In the genomic region with DNA sequence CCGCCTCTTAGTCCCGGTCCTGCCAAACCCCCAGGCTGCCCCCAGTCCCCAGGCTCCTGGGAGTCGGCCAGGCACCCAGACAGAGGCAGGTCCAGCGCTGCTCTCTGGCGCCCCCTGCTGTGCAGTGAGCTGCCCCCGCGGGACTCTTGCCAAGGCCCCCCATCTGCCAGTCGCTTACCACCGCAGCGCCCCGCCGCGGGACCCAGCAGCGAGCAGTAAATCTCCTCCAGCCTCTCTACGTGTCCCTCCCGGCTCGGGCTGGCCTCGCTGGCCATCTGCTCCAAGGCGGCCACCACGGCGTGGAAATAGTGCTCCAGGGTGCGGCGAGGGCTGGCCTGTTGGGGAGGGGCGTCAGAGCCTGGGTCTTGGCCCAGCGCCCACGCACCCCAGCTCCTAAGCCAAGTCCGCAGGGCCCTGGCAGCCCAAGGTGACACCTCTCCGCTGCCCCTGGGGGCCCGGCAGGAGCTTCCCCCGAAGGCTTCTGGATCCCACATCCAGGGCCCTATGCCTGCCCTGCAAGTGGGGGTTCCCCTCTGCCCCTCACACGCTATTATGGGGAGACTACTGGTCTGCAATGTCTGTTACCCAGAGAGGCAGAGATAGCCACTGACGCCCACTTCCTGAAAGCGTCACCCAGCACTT, we compare ENCODE assay signal across 9 cellular contexts. TPM values are rescaled to one million over a fixed set of nuclear protein-coding genes. Genes with fewer than 3 reads are reported as not detected.
A peak's percentile ranks its signal among the peaks of the same experiment; 100 is the strongest.
DNase-seq lines count a peak whose midpoint lies in the region; ATAC-seq and TF ChIP-seq lines count a peak whose summit lies in the region.
"Had no signal": no experiment of that assay in that cellular context is flagged by ENCODE, and none has a peak within 500 bp of the region (broad histone marks: within the 10 kb centered on the region; RNA-seq: fewer than 3 reads in every experiment).

No MANE protein-coding gene starts in this region.

- no peak overlapping the region for H2BK120ac ChIP-seq in trophoblast cell (ENCODE audit: insufficient read depth, low read length, poor library complexity)

- H3K14ac ChIP-seq in trophoblast cell (ENCODE audit: low read length), result no peak overlapping the region

- in situ Hi-C loops in brain microvascular endothelial cell (cut with HindIII; ENCODE audit: low pct_ligation_motif_present, low sequenced_read_pairs), result no loop called here

- H4K12ac ChIP-seq in trophoblast cell (ENCODE audit: low read depth, low read length), result no peak overlapping the region

- DNase-seq in Daoy (ENCODE audit: low read depth) (peak; percentile 43), NCI-H69 (lab: John Stamatoyannopoulos, UW) (peak; percentile 80), brain microvascular endothelial cell (no peak), trophoblast cell (peak; percentile 19 to 32), DMS153 treated with DMSO at 0.1 percent for 48 hours (lab: John Stamatoyannopoulos, UW; ENCODE audit: unreplicated experiment) (no peak), T1000 (lab: John Stamatoyannopoulos, UW) (no peak)

- peak; percentile 62 for TF ChIP-seq CTCF in brain microvascular endothelial cell (IDR thresholded peaks at IDR 0.05; ENCODE audit: low read depth, low read length, missing control alignments)

- H3K23ac ChIP-seq in trophoblast cell (ENCODE audit: low read length), result no peak overlapping the region

- no peak overlapping the region for H4K91ac ChIP-seq in trophoblast cell (ENCODE audit: low read depth, low read length)

- no peak overlapping the region for H2AK5ac ChIP-seq in trophoblast cell (ENCODE audit: low read length)

- H3K27me3 ChIP-seq in brain microvascular endothelial cell (replicated peaks), result no peaks in the 10 kb centered on the region
- no peaks in the 10 kb centered on the region for H3K27me3 ChIP-seq in trophoblast cell (ENCODE audit: insufficient read depth, low read length)

- ATAC-seq in HG02981 (IDR thresholded peaks at IDR 0.05; ENCODE audit: unreplicated experiment) (no peak), HG02885 (IDR thresholded peaks at IDR 0.05; ENCODE audit: poor library complexity, unreplicated experiment) (no peak)

- peaks cover 0 to 2% of the 10 kb centered on the region in 2 experiments for H3K4me1 ChIP-seq in trophoblast cell (ENCODE audit: control insufficient read depth in 1 of 2, insufficient read depth in 2 of 2, low read length in 2 of 2)

- no peak overlapping the region for H3K4ac ChIP-seq in trophoblast cell (ENCODE audit: low read depth, low read length)

- H3K27ac ChIP-seq in brain microvascular endothelial cell, result no peak overlapping the region
- H3K27ac ChIP-seq in trophoblast cell (ENCODE audit: low read depth, low read length), result no peak overlapping the region
- H3K27ac ChIP-seq: HL-60 had no signal

- H3K79me1 ChIP-seq in trophoblast cell (ENCODE audit: low read length), result no peaks in the 10 kb centered on the region

- no peak overlapping the region for H4K8ac ChIP-seq in trophoblast cell (ENCODE audit: low read depth, low read length)

- no peak overlapping the region for H2AFZ ChIP-seq in trophoblast cell (ENCODE audit: insufficient read depth, low read length, poor library complexity)

- H2BK12ac ChIP-seq in trophoblast cell (ENCODE audit: low read length), result no peak overlapping the region

- H3K4me3 ChIP-seq in brain microvascular endothelial cell (ENCODE audit: low read depth, low read length) (no peak overlapping the region), trophoblast cell (ENCODE audit: low read depth, low read length) (no peak overlapping the region)

- no peak overlapping the region for H3K4me2 ChIP-seq in trophoblast cell (ENCODE audit: low read length)

- no peak overlapping the region for H3K18ac ChIP-seq in trophoblast cell (ENCODE audit: low read length)

- no peak overlapping the region for H2BK5ac ChIP-seq in trophoblast cell (ENCODE audit: low read depth, low read length, poor library complexity)

- no peaks in the 10 kb centered on the region for H3K79me2 ChIP-seq in trophoblast cell (ENCODE audit: control insufficient read depth, insufficient read depth, low read length, poor library complexity)

- WGBS in trophoblast cell (ENCODE audit: extremely low coverage, insufficient coverage, insufficient read length), result no CpG with 5 or more reads among the region's 33 CpGs

- peaks cover 10% of the 10 kb centered on the region for H3K9me3 ChIP-seq in trophoblast cell (ENCODE audit: insufficient read depth, low read depth, low read length)

- H3K36me3 ChIP-seq in brain microvascular endothelial cell (replicated peaks) (no peaks in the 10 kb centered on the region), trophoblast cell (ENCODE audit: control insufficient read depth in 1 of 2, insufficient read depth in 2 of 2, low read length in 2 of 2) (no peaks in the 10 kb centered on the region)

- H3K9ac ChIP-seq in trophoblast cell (ENCODE audit: low read length), result no peak overlapping the region

RNA-seq across cellular contexts. Expression of gene MFSD6L, which starts 33.7 kb away (rescaled TPM):
- not detected in 2 replicates for total RNA-seq in Daoy (2014; rRNA removed; shearing (Covaris generic))
- polyA plus RNA-seq in trophoblast cell (2013), result 0.48 and 0.56 TPM in 2 replicates

RNA-seq across cellular contexts. Expression of gene PIK3R6, which starts 34.6 kb away (rescaled TPM):
- total RNA-seq in Daoy (2014; rRNA removed; shearing (Covaris generic)), result not detected in 2 replicates
- polyA plus RNA-seq in trophoblast cell (2013), result 0.01 TPM in 1 of 2 replicates, not detected in the other

Comparison
In these comparisons a context has a peak if more than half of its experiments do, and no peak if none do; other contexts are left out.
1. DNase-seq: peak in Daoy (single experiment), NCI-H69 (single experiment) and trophoblast cell (2 of 2); none in brain microvascular endothelial cell (single experiment), DMS153 treated with DMSO at 0.1 percent for 48 hours (single experiment) and T1000 (single experiment).